ENCODE assay signal across 37 cellular contexts in genomic region chr20:60422848-60423247, GRCh38.
A peak's percentile ranks its signal among the peaks of the same experiment; 100 is the strongest.
DNase-seq lines count a peak whose midpoint lies in the region; ATAC-seq, FAIRE-seq and TF ChIP-seq lines count a peak whose summit lies in the region.
"Had no signal": no experiment of that assay in that cellular context is flagged by ENCODE, and none has a peak within 500 bp of the region (broad histone marks: within the 10 kb centered on the region; RNA-seq: fewer than 3 reads in every experiment).

No MANE protein-coding gene starts in this region.

- ATAC-seq in RWPE2 (ENCODE audit: low read depth) (no peak), HG03442 (IDR thresholded peaks at IDR 0.05; ENCODE audit: unreplicated experiment) (no peak)
- ATAC-seq: A549; CD8-positive, alpha-beta T cell had no signal

- H3K9me3 ChIP-seq in RWPE2 (ENCODE audit: severe bottlenecking) (no peaks in the 10 kb centered on the region), astrocyte (ENCODE audit: insufficient read depth, low read depth, low read length) (peaks cover 2% of the 10 kb centered on the region)
- H3K9me3 ChIP-seq: A549, BE2C, Caco-2 had no signal

- H4K20me1 ChIP-seq in astrocyte (ENCODE audit: insufficient read depth, low read length) = no peaks in the 10 kb centered on the region
- H4K20me1 ChIP-seq: BLaER1; BLaER1 treated with 17β-estradiol and CSF1 and Interleukin-3, amounts not matched to agents 10 nM and 100 nM had no signal

- H3K79me2 ChIP-seq in astrocyte (ENCODE audit: insufficient read depth, low read length) = no peaks in the 10 kb centered on the region

- no peaks in the 10 kb centered on the region for H3K36me3 ChIP-seq in RWPE2 (ENCODE audit: low read depth)
- no peaks in the 10 kb centered on the region for H3K36me3 ChIP-seq in astrocyte (ENCODE audit: insufficient read depth, low read length)
- H3K36me3 ChIP-seq: BE2C, BLaER1 had no signal

- no peaks in the 10 kb centered on the region for H3K36me3 Mint-ChIP-seq in activated CD4-positive, alpha-beta T cell treated with anti-CD3 and anti-CD28 coated beads, Interleukin-2, amount 10 ng/mL, durations not matched to agents 24 days and 14 days (ENCODE audit: low read depth)
- H3K36me3 Mint-ChIP-seq in astrocyte (ENCODE audit: low read depth, unreplicated experiment) = no peaks in the 10 kb centered on the region
- H3K36me3 Mint-ChIP-seq: CD14-positive monocyte; CD4-positive, alpha-beta memory T cell; CD4-positive, CD25-positive, alpha-beta regulatory T cell; CD8-positive, alpha-beta memory T cell; CD8-positive, alpha-beta T cell had no signal

- H3K4me2 ChIP-seq in astrocyte (ENCODE audit: low read length) = no peak overlapping the region
- H3K4me2 ChIP-seq: A549; BLaER1; BLaER1 treated with 17β-estradiol and CSF1 and Interleukin-3, amounts not matched to agents 10 nM and 100 nM had no signal

- H3K9me3 Mint-ChIP-seq in activated CD4-positive, alpha-beta T cell treated with anti-CD3 and anti-CD28 coated beads, Interleukin-2, amount 10 ng/mL, durations not matched to agents 24 days and 14 days = no peaks in the 10 kb centered on the region
- H3K9me3 Mint-ChIP-seq in astrocyte (ENCODE audit: unreplicated experiment) = no peaks in the 10 kb centered on the region
- H3K9me3 Mint-ChIP-seq: CD4-positive, alpha-beta T cell; CD4-positive, CD25-positive, alpha-beta regulatory T cell; CD8-positive, alpha-beta memory T cell; CD8-positive, alpha-beta T cell had no signal

- H3K27me3 Mint-ChIP-seq in activated CD4-positive, alpha-beta T cell treated with anti-CD3 and anti-CD28 coated beads, Interleukin-2, amount 10 ng/mL, durations not matched to agents 24 days and 14 days = peaks cover 3% of the 10 kb centered on the region
- H3K27me3 Mint-ChIP-seq in astrocyte (ENCODE audit: low read depth, unreplicated experiment) = peaks cover 14% of the 10 kb centered on the region
- H3K27me3 Mint-ChIP-seq: B cell; CD4-positive, alpha-beta memory T cell; CD4-positive, CD25-positive, alpha-beta regulatory T cell had no signal

- intact Hi-C loops in activated CD4-positive, alpha-beta T cell treated with anti-CD3 and anti-CD28 coated beads, Interleukin-2, amount 10 ng/mL, durations not matched to agents 24 days and 14 days (cut with micrococcal nuclease) = no loop called here

- H3K27ac ChIP-seq in RWPE2 (ENCODE audit: poor library complexity, severe bottlenecking) (no peak overlapping the region), astrocyte (ENCODE audit: low read depth, low read length) (no peak overlapping the region)
- H3K27ac ChIP-seq: 22Rv1; A549; BLaER1; BLaER1 treated with 17β-estradiol and CSF1 and Interleukin-3, amounts not matched to agents 10 nM and 100 nM; C4-2B had no signal

- H3K4me3 ChIP-seq in RWPE2 (ENCODE audit: severe bottlenecking) = no peak overlapping the region
- H3K4me3 ChIP-seq in astrocyte (ENCODE audit: insufficient read depth, low read depth, low read length) = no peak overlapping the region
- H3K4me3 ChIP-seq: A549; BLaER1; BLaER1 treated with 17β-estradiol and CSF1 and Interleukin-3, amounts not matched to agents 10 nM and 100 nM had no signal

- no peak overlapping the region for H3K9ac ChIP-seq in astrocyte (ENCODE audit: low read length)
- H3K9ac ChIP-seq: BLaER1; BLaER1 treated with 17β-estradiol and CSF1 and Interleukin-3, amounts not matched to agents 10 nM and 100 nM had no signal

- FAIRE-seq in HTR-8/SVneo (lab: Jason Lieb, UNC) (peak; percentile 26), astrocyte (lab: Jason Lieb, UNC) (no peak)
- FAIRE-seq: A204.1, A549, D721Med had no signal

- H2AFZ ChIP-seq in astrocyte (ENCODE audit: low read depth, low read length) = no peak overlapping the region

- H3K27ac Mint-ChIP-seq in activated CD4-positive, alpha-beta T cell treated with anti-CD3 and anti-CD28 coated beads, Interleukin-2, amount 10 ng/mL, durations not matched to agents 24 days and 14 days = no peak overlapping the region
- peak overlapping the region; percentile 18 for H3K27ac Mint-ChIP-seq in astrocyte (ENCODE audit: unreplicated experiment)
- H3K27ac Mint-ChIP-seq: B cell; CD4-positive, alpha-beta memory T cell; CD4-positive, alpha-beta T cell; CD4-positive, CD25-positive, alpha-beta regulatory T cell; CD8-positive, alpha-beta memory T cell; CD8-positive, alpha-beta T cell had no signal

- H3K4me3 Mint-ChIP-seq in activated CD4-positive, alpha-beta T cell treated with anti-CD3 and anti-CD28 coated beads, Interleukin-2, amount 10 ng/mL, durations not matched to agents 24 days and 14 days = no peak overlapping the region
- H3K4me3 Mint-ChIP-seq in astrocyte (ENCODE audit: unreplicated experiment) = no peak overlapping the region
- H3K4me3 Mint-ChIP-seq: B cell; CD14-positive monocyte; CD4-positive, alpha-beta memory T cell; CD4-positive, alpha-beta T cell; CD4-positive, CD25-positive, alpha-beta regulatory T cell; CD8-positive, alpha-beta memory T cell; CD8-positive, alpha-beta T cell had no signal

- H3K4me1 ChIP-seq in RWPE2 (ENCODE audit: insufficient read depth, poor library complexity, severe bottlenecking) (no peaks in the 10 kb centered on the region), astrocyte (ENCODE audit: insufficient read depth, low read length) (no peaks in the 10 kb centered on the region)
- H3K4me1 ChIP-seq: A549; BE2C; BLaER1; BLaER1 treated with 17β-estradiol and CSF1 and Interleukin-3, amounts not matched to agents 10 nM and 100 nM; Caco-2 had no signal

- H3K4me1 Mint-ChIP-seq in activated CD4-positive, alpha-beta T cell treated with anti-CD3 and anti-CD28 coated beads, Interleukin-2, amount 10 ng/mL, durations not matched to agents 24 days and 14 days = peaks cover 3% of the 10 kb centered on the region
- no peaks in the 10 kb centered on the region for H3K4me1 Mint-ChIP-seq in astrocyte (ENCODE audit: low read depth, unreplicated experiment)
- H3K4me1 Mint-ChIP-seq: B cell, CD14-positive monocyte had no signal

- TF ChIP-seq CTCF in RWPE2 (IDR thresholded peaks at IDR 0.05; ENCODE audit: poor library complexity, severe bottlenecking) (no peak), astrocyte (IDR thresholded peaks at IDR 0.05; ENCODE audit: insufficient read depth, low read depth, low read length) (no peak)

- H3K27me3 ChIP-seq in RWPE2 (ENCODE audit: insufficient read depth, poor library complexity, severe bottlenecking) = peaks cover 83% of the 10 kb centered on the region
- H3K27me3 ChIP-seq in astrocyte (ENCODE audit: insufficient read depth, low read length) = no peaks in the 10 kb centered on the region
- H3K27me3 ChIP-seq: BE2C; BLaER1; BLaER1 treated with 17β-estradiol and CSF1 and Interleukin-3, amounts not matched to agents 10 nM and 100 nM had no signal

- DNase-seq in activated CD4-positive, alpha-beta T cell treated with anti-CD3 and anti-CD28 coated beads, Interleukin-2, amount 10 ng/mL, durations not matched to agents 24 days and 14 days = peak; percentile 21
- no peak for DNase-seq in activated CD4-positive, alpha-beta T cell treated with anti-CD3 and anti-CD28 coated beads for 4 hours
- DNase-seq in HTR-8/SVneo (ENCODE audit: insufficient read length, low spot score) (no peak), RWPE2 (ENCODE audit: low spot score) (peak; percentile 62), astrocyte (ENCODE audit: low read depth) (no peak), NCI-H69 (lab: John Stamatoyannopoulos, UW) (no peak), anterior cingulate cortex (lab: John Stamatoyannopoulos, UW) (no peak)
- DNase-seq: 8988T; ACHN; AML-193; BE2C; C1 segment of cervical spinal cord; Caco-2; Calu3; CD4-positive, alpha-beta memory T cell; CD4-positive, alpha-beta T cell; CD4-positive, CD25-positive, alpha-beta regulatory T cell; CD8-positive, alpha-beta memory T cell; CD8-positive, alpha-beta T cell; COR-L47; DMS 273 treated with DMSO at 0.1 percent for 48 hours; DMS153; DMS53; DMS79; DMS79 treated with DMSO at 0.1 percent for 48 hours; DND-41; EL had no signal

Comparison
In these comparisons a context has a peak if more than half of its experiments do, and no peak if none do; other contexts are left out.
1. DNase-seq: peak in activated CD4-positive, alpha-beta T cell treated with anti-CD3 and anti-CD28 coated beads, Interleukin-2, amount 10 ng/mL, durations not matched to agents 24 days and 14 days (single experiment) and RWPE2 (single experiment); none in activated CD4-positive, alpha-beta T cell treated with anti-CD3 and anti-CD28 coated beads for 4 hours (0 of 2), HTR-8/SVneo (single experiment), astrocyte (single experiment), NCI-H69 (single experiment) and anterior cingulate cortex (0 of 58).